Comparison of ENCODE assay signal across 8 cellular contexts in genomic region chr2:100562613-100563406, GRCh38. TPM values are rescaled to one million over a fixed set of nuclear protein-coding genes. Genes with fewer than 3 reads are reported as not detected.
DNase-seq lines count a peak whose midpoint lies in the region; ATAC-seq and TF ChIP-seq lines count a peak whose summit lies in the region.

TSS of gene PDCL3 (plus strand) at chr2:100562993. CDS start at chr2:100563068, 75 bp downstream.

- H3K18ac ChIP-seq in mesenchymal stem cell (ENCODE audit: low read depth in 1 of 2, low read length in 2 of 2), result peak within 1 kb of the TSS; percentile 95 to 96

- no peak for TF ChIP-seq CTCF in Calu3 (IDR thresholded peaks at IDR 0.05; ENCODE audit: unreplicated experiment)

- CTCF ChIA-PET in Calu3 (lab: Charles Lee), result interaction anchor here (0.6 to 0.9 kb wide), 8 partner anchors 8 to 382 kb away, joined by 3 to 7 read pairs (median 3); no protein-coding TSS in a partner anchor
- CTCF ChIA-PET in activated CD8-positive, alpha-beta memory T cell treated with anti-CD3 and anti-CD28 coated beads, Interleukin-2, amount 10 ng/mL, durations not matched to agents 7 days and 5 days (lab: Charles Lee), result interaction anchor here (0.9 to 2.1 kb wide), 4 partner anchors 18 to 439 kb away, joined by 3 to 23 read pairs (median 5); partner anchors contain the start of gene RPL31

- peak within 1 kb of the TSS; percentile 74 for H3K4me2 ChIP-seq in mesenchymal stem cell (ENCODE audit: low read length, poor library complexity, severe bottlenecking)

- H2AFZ ChIP-seq in mesenchymal stem cell (ENCODE audit: low read depth, low read length), result peak within 1 kb of the TSS; percentile 95

- H3K14ac ChIP-seq in mesenchymal stem cell (ENCODE audit: low read length in 2 of 2), result peak within 1 kb of the TSS; percentile 90 to 92

- no peaks in the 10 kb centered on the region for H3K4me1 Mint-ChIP-seq in Calu3 (ENCODE audit: low read depth, unreplicated experiment)
- H3K4me1 Mint-ChIP-seq in activated CD8-positive, alpha-beta memory T cell treated with anti-CD3 and anti-CD28 coated beads, Interleukin-2, amount 10 ng/mL, durations not matched to agents 7 days and 5 days, result peaks cover 33% of the 10 kb centered on the region

- peak within 1 kb of the TSS; percentile 62 for H3K27ac Mint-ChIP-seq in Calu3 (ENCODE audit: unreplicated experiment)
- H3K27ac Mint-ChIP-seq in activated CD8-positive, alpha-beta memory T cell treated with anti-CD3 and anti-CD28 coated beads, Interleukin-2, amount 10 ng/mL, durations not matched to agents 7 days and 5 days, result peak within 1 kb of the TSS; percentile 98

- H3K9me3 ChIP-seq in NT2/D1 (ENCODE audit: insufficient read depth, low read length) (no peaks in the 10 kb centered on the region), endocrine pancreas (ENCODE audit: control insufficient read depth, low read length) (no peaks in the 10 kb centered on the region), mesenchymal stem cell (ENCODE audit: control insufficient read depth, low read length) (no peaks in the 10 kb centered on the region)

- peak within 1 kb of the TSS in 1 of 2 experiments; percentile 77 for H2BK12ac ChIP-seq in mesenchymal stem cell (ENCODE audit: low read length in 2 of 2)

- DNase-seq in Calu3 (peak; percentile 96), HUDEP-2 (lab: John Stamatoyannopoulos, UW; ENCODE audit: unreplicated experiment in 76 of 76) (peak; percentile 26 to 97 (median 92)), NT2/D1 (ENCODE audit: low read depth, low spot score) (peak; percentile 95), mesenchymal stem cell (peak; percentile 100)
- peak; percentile 97 for DNase-seq in activated CD8-positive, alpha-beta memory T cell treated with anti-CD3 and anti-CD28 coated beads, Interleukin-2, amount 10 ng/mL, durations not matched to agents 7 days and 5 days
- peak; percentile 88 for DNase-seq in stimulated activated CD8-positive, alpha-beta memory T cell treated with anti-CD3 and anti-CD28 coated beads, Interleukin-12 subunit alpha, Interleukin-12 subunit beta, amount 100 ng/mL, for 4 hours (ENCODE audit: low read depth)

- H3K79me1 ChIP-seq in mesenchymal stem cell (replicated peaks; ENCODE audit: low read length, poor library complexity, severe bottlenecking), result peaks cover 22% of the 10 kb centered on the region

- peak within 1 kb of the TSS; percentile 96 for H4K91ac ChIP-seq in mesenchymal stem cell (ENCODE audit: low read length)

- peak within 1 kb of the TSS; percentile 97 for H2BK5ac ChIP-seq in mesenchymal stem cell (ENCODE audit: low read depth, low read length, poor library complexity, severe bottlenecking)

- no peaks in the 10 kb centered on the region for H3K9me3 Mint-ChIP-seq in Calu3 (ENCODE audit: low read depth, unreplicated experiment)
- no peaks in the 10 kb centered on the region for H3K9me3 Mint-ChIP-seq in activated CD8-positive, alpha-beta memory T cell treated with anti-CD3 and anti-CD28 coated beads, Interleukin-2, amount 10 ng/mL, durations not matched to agents 7 days and 5 days (ENCODE audit: low read depth)

- peak; percentile 93 for ATAC-seq in GM21381 (IDR thresholded peaks at IDR 0.05; ENCODE audit: unreplicated experiment)
- ATAC-seq in activated CD8-positive, alpha-beta memory T cell treated with anti-CD3 and anti-CD28 coated beads, Interleukin-2, amount 10 ng/mL, durations not matched to agents 7 days and 5 days, result peak; percentile 92

- H3K27me3 Mint-ChIP-seq in Calu3 (ENCODE audit: unreplicated experiment), result no peaks in the 10 kb centered on the region
- no peaks in the 10 kb centered on the region for H3K27me3 Mint-ChIP-seq in activated CD8-positive, alpha-beta memory T cell treated with anti-CD3 and anti-CD28 coated beads, Interleukin-2, amount 10 ng/mL, durations not matched to agents 7 days and 5 days

- peaks cover 4% of the 10 kb centered on the region for H3K4me1 ChIP-seq in NT2/D1 (ENCODE audit: insufficient read depth, insufficient read length)
- no peaks in the 10 kb centered on the region for H3K4me1 ChIP-seq in endocrine pancreas (ENCODE audit: control insufficient read depth, insufficient read depth, low read length)
- peaks cover 8% of the 10 kb centered on the region for H3K4me1 ChIP-seq in mesenchymal stem cell (ENCODE audit: control insufficient read depth, insufficient read depth, low read depth, low read length)

- peak within 1 kb of the TSS; percentile 81 for H3K9ac ChIP-seq in NT2/D1 (ENCODE audit: insufficient read length, low read depth)
- peak within 1 kb of the TSS; percentile 67 for H3K9ac ChIP-seq in endocrine pancreas (ENCODE audit: control insufficient read depth, insufficient read depth, low read length)
- H3K9ac ChIP-seq in mesenchymal stem cell (ENCODE audit: low read length), result peak within 1 kb of the TSS; percentile 98

- H3K23ac ChIP-seq in mesenchymal stem cell (ENCODE audit: low read length in 2 of 2), result peak within 1 kb of the TSS in 1 of 2 experiments; percentile 37

- H3K36me3 ChIP-seq in NT2/D1 (ENCODE audit: insufficient read depth, insufficient read length, low read length), result peaks cover 22% of the 10 kb centered on the region
- H3K36me3 ChIP-seq in endocrine pancreas (ENCODE audit: control insufficient read depth, insufficient read depth, low read length), result no peaks in the 10 kb centered on the region
- H3K36me3 ChIP-seq in mesenchymal stem cell (ENCODE audit: control insufficient read depth in 1 of 2, insufficient read depth in 2 of 2, low read depth in 1 of 2, low read length in 2 of 2), result peaks cover 11 to 16% of the 10 kb centered on the region in 2 experiments

- H3K27ac ChIP-seq in mesenchymal stem cell (ENCODE audit: low read length, poor library complexity, severe bottlenecking), result peak within 1 kb of the TSS; percentile 96

- peak within 1 kb of the TSS; percentile 71 for H2BK120ac ChIP-seq in mesenchymal stem cell (ENCODE audit: low read depth, low read length)

- peak within 1 kb of the TSS; percentile 16 for H2AK5ac ChIP-seq in mesenchymal stem cell (ENCODE audit: low read length, severe bottlenecking)

- WGBS in mesenchymal stem cell, result 1% methylated on average over 57 of the region's 62 CpGs

- H3K36me3 Mint-ChIP-seq in Calu3 (ENCODE audit: insufficient read depth, unreplicated experiment), result peaks cover 27% of the 10 kb centered on the region
- peaks cover 9% of the 10 kb centered on the region for H3K36me3 Mint-ChIP-seq in activated CD8-positive, alpha-beta memory T cell treated with anti-CD3 and anti-CD28 coated beads, Interleukin-2, amount 10 ng/mL, durations not matched to agents 7 days and 5 days

- BruUV-seq in Calu3 (replicated peaks; lab: Mats Ljungman, UMichigan), result no TSS peak

- H2BK15ac ChIP-seq in mesenchymal stem cell (ENCODE audit: low read depth, poor library complexity, severe bottlenecking), result peak within 1 kb of the TSS; percentile 91

- H3K27me3 ChIP-seq in NT2/D1 (ENCODE audit: insufficient read depth, insufficient read length) (no peaks in the 10 kb centered on the region), endocrine pancreas (ENCODE audit: control insufficient read depth, insufficient read depth, low read length) (no peaks in the 10 kb centered on the region), mesenchymal stem cell (ENCODE audit: control insufficient read depth in 1 of 2, insufficient read depth in 1 of 2, low read length in 2 of 2) (no peaks in the 10 kb centered on the region)

- peak within 1 kb of the TSS; percentile 97 to 98 for H3K4ac ChIP-seq in mesenchymal stem cell (ENCODE audit: low read depth in 1 of 2, low read length in 2 of 2)

- peak within 1 kb of the TSS; percentile 88 for H3K4me3 ChIP-seq in NT2/D1 (ENCODE audit: insufficient read length, low read depth)
- H3K4me3 ChIP-seq in endocrine pancreas (ENCODE audit: control insufficient read depth, insufficient read depth, low read length), result peak within 1 kb of the TSS; percentile 65
- H3K4me3 ChIP-seq in mesenchymal stem cell (ENCODE audit: insufficient read depth in 1 of 2, low read depth in 1 of 2, low read length in 2 of 2), result peak within 1 kb of the TSS; percentile 90 to 97

- H4K8ac ChIP-seq in mesenchymal stem cell (ENCODE audit: low read length), result peak within 1 kb of the TSS; percentile 98

- H3K4me3 Mint-ChIP-seq in Calu3 (ENCODE audit: low read depth, unreplicated experiment), result peak within 1 kb of the TSS; percentile 85
- H3K4me3 Mint-ChIP-seq in activated CD8-positive, alpha-beta memory T cell treated with anti-CD3 and anti-CD28 coated beads, Interleukin-2, amount 10 ng/mL, durations not matched to agents 7 days and 5 days, result peak within 1 kb of the TSS; percentile 83

- intact Hi-C loops in Calu3 (cut with micrococcal nuclease; ENCODE audit: unreplicated experiment), result loop anchor here (5.0 kb wide), 1 partner anchor 141 kb away; no protein-coding TSS in a partner anchor

RNA-seq across cellular contexts. Expression of gene PDCL3, which starts in this region (rescaled TPM):
- total RNA-seq in Calu3 (2022), result 23.0 and 27.8 TPM in 2 replicates
- total RNA-seq in activated CD8-positive, alpha-beta memory T cell treated with anti-CD3 and anti-CD28 coated beads, Interleukin-2, amount 10 ng/mL, durations not matched to agents 7 days and 5 days, result 10 to 100 TPM; 25.1 to 36.7 TPM
- polyA plus RNA-seq in mesenchymal stem cell (2013, experiment 1 of 2), result 18.8 TPM
- 19.6 TPM for polyA plus RNA-seq in mesenchymal stem cell (2013, experiment 2 of 2)

Comparison
In these comparisons a context has a peak if more than half of its experiments do, and no peak if none do; other contexts are left out.
1. Peak in every context shown above with its lines: DNase-seq, ATAC-seq, H3K4me3 ChIP-seq and H3K27ac ChIP-seq.